1 cellular context compared by ENCODE assay signal in the genomic region with DNA sequence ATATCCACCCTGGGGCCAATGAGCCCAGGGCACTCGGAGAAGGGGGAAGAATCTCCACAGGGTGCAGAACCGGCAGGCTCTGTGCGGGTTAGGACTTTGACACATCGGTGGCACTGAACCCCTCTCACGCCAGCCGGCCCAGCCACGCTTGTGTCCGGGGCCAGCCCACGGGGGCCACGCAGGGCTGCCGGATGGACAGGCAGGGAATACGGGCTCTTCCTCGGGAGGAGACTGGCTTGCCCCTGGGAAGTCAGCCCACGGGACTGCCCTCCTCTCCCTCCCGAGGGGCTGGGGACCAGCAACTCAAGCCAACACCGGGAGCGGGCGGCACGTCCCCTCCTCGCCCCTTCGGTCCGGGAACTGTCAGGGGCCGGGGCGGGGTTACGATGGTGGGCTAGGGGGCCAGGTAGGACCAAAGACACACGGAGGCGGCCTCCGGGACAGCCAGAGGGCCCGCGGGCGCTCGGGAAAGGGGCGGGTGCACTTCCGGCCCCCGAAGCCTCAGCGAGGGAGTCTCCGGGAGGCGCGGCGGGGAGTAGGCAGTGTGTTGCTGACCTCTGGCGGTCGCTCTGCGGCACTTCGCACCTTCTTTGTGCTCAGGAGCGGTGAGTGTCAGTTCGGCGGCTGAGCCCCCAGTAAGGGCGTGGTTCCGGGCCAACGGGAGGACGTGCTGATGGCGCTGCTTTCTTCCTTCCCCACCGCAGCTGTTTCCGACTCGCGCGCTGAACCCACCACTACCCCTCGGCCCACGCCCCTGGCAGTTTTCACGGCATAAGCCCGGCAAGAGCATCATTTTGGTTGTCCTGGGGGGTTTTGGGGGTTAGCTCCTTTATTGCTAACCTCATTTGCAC.
TF ChIP-seq lines count a peak whose summit lies in the region.

No MANE protein-coding gene starts in this region.

TF ChIP-seq in HEK293, 187 proteins besides CTCF, POLR2A, EP300 and RAD21 (continued from another document and continues in another):
- TF ChIP-seq, protein P1, sequence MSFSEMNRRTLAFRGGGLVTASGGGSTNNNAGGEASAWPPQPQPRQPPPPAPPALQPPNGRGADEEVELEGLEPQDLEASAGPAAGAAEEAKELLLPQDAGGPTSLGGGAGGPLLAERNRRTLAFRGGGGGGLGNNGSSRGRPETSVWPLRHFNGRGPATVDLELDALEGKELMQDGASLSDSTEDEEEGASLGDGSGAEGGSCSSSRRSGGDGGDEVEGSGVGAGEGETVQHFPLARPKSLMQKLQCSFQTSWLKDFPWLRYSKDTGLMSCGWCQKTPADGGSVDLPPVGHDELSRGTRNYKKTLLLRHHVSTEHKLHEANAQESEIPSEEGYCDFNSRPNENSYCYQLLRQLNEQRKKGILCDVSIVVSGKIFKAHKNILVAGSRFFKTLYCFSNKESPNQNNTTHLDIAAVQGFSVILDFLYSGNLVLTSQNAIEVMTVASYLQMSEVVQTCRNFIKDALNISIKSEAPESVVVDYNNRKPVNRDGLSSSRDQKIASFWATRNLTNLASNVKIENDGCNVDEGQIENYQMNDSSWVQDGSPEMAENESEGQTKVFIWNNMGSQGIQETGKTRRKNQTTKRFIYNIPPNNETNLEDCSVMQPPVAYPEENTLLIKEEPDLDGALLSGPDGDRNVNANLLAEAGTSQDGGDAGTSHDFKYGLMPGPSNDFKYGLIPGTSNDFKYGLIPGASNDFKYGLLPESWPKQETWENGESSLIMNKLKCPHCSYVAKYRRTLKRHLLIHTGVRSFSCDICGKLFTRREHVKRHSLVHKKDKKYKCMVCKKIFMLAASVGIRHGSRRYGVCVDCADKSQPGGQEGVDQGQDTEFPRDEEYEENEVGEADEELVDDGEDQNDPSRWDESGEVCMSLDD (tag by site-specific recombination; IDR thresholded peaks at IDR 0.05) = no peak; the same call in 1 of the 2 replicates
- TF ChIP-seq ZNF24 (tag by site-specific recombination; IDR thresholded peaks at IDR 0.05) = 0 out of 2 replicates have a peak, but pooled peaks have one; percentile 32
- no peak for TF ChIP-seq IKZF3 (tag by site-specific recombination; IDR thresholded peaks at IDR 0.05)
- TF ChIP-seq ZNF2 (tag by site-specific recombination; IDR thresholded peaks at IDR 0.05) = peak; percentile 40; the same call in 1 of the 2 replicates
- TF ChIP-seq, protein P2, sequence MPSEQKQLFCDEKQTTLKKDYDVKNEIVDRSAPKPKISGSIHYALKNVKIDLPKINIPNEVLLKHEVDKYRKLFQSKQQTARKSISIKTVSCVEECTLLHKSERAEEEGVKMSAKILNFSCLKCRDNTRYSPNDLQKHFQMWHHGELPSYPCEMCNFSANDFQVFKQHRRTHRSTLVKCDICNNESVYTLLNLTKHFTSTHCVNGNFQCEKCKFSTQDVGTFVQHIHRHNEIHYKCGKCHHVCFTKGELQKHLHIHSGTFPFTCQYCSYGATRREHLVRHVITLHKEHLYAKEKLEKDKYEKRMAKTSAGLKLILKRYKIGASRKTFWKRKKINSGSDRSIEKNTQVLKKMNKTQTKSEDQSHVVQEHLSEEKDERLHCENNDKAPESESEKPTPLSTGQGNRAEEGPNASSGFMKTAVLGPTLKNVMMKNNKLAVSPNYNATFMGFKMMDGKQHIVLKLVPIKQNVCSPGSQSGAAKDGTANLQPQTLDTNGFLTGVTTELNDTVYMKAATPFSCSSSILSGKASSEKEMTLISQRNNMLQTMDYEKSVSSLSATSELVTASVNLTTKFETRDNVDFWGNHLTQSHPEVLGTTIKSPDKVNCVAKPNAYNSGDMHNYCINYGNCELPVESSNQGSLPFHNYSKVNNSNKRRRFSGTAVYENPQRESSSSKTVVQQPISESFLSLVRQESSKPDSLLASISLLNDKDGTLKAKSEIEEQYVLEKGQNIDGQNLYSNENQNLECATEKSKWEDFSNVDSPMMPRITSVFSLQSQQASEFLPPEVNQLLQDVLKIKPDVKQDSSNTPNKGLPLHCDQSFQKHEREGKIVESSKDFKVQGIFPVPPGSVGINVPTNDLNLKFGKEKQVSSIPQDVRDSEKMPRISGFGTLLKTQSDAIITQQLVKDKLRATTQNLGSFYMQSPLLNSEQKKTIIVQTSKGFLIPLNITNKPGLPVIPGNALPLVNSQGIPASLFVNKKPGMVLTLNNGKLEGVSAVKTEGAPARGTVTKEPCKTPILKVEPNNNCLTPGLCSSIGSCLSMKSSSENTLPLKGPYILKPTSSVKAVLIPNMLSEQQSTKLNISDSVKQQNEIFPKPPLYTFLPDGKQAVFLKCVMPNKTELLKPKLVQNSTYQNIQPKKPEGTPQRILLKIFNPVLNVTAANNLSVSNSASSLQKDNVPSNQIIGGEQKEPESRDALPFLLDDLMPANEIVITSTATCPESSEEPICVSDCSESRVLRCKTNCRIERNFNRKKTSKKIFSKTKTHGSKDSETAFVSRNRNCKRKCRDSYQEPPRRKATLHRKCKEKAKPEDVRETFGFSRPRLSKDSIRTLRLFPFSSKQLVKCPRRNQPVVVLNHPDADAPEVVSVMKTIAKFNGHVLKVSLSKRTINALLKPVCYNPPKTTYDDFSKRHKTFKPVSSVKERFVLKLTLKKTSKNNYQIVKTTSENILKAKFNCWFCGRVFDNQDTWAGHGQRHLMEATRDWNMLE (tag by site-specific recombination; conservative IDR thresholded peaks at IDR 0.05; ENCODE audit: low read depth) = peak; percentile 72
- TF ChIP-seq ZBTB8A (tag by site-specific recombination; IDR thresholded peaks at IDR 0.05) = peak; percentile 81
- TF ChIP-seq MYNN (tag by site-specific recombination; IDR thresholded peaks at IDR 0.05; ENCODE audit: borderline replicate concordance) = no peak
- TF ChIP-seq ZNF549 (tag by site-specific recombination; IDR thresholded peaks at IDR 0.05) = no peak
- TF ChIP-seq GLIS2 (tag by site-specific recombination; IDR thresholded peaks at IDR 0.05) = peak; percentile 73
- peak; percentile 20; the same call in 1 of the 2 replicates for TF ChIP-seq ZNF366 (tag by site-specific recombination; conservative IDR thresholded peaks at IDR 0.05)
- TF ChIP-seq, protein P3, sequence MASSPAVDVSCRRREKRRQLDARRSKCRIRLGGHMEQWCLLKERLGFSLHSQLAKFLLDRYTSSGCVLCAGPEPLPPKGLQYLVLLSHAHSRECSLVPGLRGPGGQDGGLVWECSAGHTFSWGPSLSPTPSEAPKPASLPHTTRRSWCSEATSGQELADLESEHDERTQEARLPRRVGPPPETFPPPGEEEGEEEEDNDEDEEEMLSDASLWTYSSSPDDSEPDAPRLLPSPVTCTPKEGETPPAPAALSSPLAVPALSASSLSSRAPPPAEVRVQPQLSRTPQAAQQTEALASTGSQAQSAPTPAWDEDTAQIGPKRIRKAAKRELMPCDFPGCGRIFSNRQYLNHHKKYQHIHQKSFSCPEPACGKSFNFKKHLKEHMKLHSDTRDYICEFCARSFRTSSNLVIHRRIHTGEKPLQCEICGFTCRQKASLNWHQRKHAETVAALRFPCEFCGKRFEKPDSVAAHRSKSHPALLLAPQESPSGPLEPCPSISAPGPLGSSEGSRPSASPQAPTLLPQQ (tag by site-specific recombination; IDR thresholded peaks at IDR 0.05) = 0 out of 2 replicates have a peak, but pooled peaks have one; percentile 25
- TF ChIP-seq ZBTB7A (tag by site-specific recombination; IDR thresholded peaks at IDR 0.05; ENCODE audit: low read depth) = no peak
- TF ChIP-seq, protein P4, sequence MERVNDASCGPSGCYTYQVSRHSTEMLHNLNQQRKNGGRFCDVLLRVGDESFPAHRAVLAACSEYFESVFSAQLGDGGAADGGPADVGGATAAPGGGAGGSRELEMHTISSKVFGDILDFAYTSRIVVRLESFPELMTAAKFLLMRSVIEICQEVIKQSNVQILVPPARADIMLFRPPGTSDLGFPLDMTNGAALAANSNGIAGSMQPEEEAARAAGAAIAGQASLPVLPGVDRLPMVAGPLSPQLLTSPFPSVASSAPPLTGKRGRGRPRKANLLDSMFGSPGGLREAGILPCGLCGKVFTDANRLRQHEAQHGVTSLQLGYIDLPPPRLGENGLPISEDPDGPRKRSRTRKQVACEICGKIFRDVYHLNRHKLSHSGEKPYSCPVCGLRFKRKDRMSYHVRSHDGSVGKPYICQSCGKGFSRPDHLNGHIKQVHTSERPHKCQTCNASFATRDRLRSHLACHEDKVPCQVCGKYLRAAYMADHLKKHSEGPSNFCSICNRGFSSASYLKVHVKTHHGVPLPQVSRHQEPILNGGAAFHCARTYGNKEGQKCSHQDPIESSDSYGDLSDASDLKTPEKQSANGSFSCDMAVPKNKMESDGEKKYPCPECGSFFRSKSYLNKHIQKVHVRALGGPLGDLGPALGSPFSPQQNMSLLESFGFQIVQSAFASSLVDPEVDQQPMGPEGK (tag by site-specific recombination; IDR thresholded peaks at IDR 0.05) = peak; percentile 88
- no peak for TF ChIP-seq ZBTB21 (tag by site-specific recombination; IDR thresholded peaks at IDR 0.05)
- peak; percentile 59; the same call in 1 of the 2 replicates for TF ChIP-seq ZNF76 (tag by site-specific recombination; IDR thresholded peaks at IDR 0.05; ENCODE audit: borderline replicate concordance, low read depth)
- peak; percentile 83 for TF ChIP-seq GLIS1 (tag by site-specific recombination; IDR thresholded peaks at IDR 0.05)
- peak; percentile 65 for TF ChIP-seq WT1 (tag by site-specific recombination; IDR thresholded peaks at IDR 0.05)
- TF ChIP-seq, protein P5, sequence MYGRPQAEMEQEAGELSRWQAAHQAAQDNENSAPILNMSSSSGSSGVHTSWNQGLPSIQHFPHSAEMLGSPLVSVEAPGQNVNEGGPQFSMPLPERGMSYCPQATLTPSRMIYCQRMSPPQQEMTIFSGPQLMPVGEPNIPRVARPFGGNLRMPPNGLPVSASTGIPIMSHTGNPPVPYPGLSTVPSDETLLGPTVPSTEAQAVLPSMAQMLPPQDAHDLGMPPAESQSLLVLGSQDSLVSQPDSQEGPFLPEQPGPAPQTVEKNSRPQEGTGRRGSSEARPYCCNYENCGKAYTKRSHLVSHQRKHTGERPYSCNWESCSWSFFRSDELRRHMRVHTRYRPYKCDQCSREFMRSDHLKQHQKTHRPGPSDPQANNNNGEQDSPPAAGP (tag by site-specific recombination; IDR thresholded peaks at IDR 0.05) = 0 out of 2 replicates have a peak, but pooled peaks have one; percentile 41
- TF ChIP-seq KLF9 (tag by site-specific recombination; IDR thresholded peaks at IDR 0.05; ENCODE audit: low read depth) = peak; percentile 72
- TF ChIP-seq ZNF510 (tag by site-specific recombination; IDR thresholded peaks at IDR 0.05; ENCODE audit: insufficient replicate concordance) = no peak
- TF ChIP-seq, protein P6, sequence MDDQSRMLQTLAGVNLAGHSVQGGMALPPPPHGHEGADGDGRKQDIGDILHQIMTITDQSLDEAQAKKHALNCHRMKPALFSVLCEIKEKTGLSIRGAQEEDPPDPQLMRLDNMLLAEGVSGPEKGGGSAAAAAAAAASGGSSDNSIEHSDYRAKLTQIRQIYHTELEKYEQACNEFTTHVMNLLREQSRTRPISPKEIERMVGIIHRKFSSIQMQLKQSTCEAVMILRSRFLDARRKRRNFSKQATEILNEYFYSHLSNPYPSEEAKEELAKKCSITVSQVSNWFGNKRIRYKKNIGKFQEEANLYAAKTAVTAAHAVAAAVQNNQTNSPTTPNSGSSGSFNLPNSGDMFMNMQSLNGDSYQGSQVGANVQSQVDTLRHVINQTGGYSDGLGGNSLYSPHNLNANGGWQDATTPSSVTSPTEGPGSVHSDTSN (CRISPR knock-in tag; IDR thresholded peaks at IDR 0.05) = no peak
- no peak for TF ChIP-seq ZNF112 (tag by site-specific recombination; IDR thresholded peaks at IDR 0.05)
- TF ChIP-seq, protein P7, sequence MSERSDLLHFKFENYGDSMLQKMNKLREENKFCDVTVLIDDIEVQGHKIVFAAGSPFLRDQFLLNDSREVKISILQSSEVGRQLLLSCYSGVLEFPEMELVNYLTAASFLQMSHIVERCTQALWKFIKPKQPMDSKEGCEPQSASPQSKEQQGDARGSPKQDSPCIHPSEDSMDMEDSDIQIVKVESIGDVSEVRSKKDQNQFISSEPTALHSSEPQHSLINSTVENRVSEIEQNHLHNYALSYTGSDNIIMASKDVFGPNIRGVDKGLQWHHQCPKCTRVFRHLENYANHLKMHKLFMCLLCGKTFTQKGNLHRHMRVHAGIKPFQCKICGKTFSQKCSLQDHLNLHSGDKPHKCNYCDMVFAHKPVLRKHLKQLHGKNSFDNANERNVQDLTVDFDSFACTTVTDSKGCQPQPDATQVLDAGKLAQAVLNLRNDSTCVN (tag by site-specific recombination; optimal IDR thresholded peaks at IDR 0.05) = peak; percentile 38
- no peak for TF ChIP-seq ZNF555 (tag by site-specific recombination; conservative IDR thresholded peaks at IDR 0.05)
- TF ChIP-seq, protein P8, sequence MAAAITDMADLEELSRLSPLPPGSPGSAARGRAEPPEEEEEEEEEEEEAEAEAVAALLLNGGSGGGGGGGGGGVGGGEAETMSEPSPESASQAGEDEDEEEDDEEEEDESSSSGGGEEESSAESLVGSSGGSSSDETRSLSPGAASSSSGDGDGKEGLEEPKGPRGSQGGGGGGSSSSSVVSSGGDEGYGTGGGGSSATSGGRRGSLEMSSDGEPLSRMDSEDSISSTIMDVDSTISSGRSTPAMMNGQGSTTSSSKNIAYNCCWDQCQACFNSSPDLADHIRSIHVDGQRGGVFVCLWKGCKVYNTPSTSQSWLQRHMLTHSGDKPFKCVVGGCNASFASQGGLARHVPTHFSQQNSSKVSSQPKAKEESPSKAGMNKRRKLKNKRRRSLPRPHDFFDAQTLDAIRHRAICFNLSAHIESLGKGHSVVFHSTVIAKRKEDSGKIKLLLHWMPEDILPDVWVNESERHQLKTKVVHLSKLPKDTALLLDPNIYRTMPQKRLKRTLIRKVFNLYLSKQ (tag by site-specific recombination; IDR thresholded peaks at IDR 0.05; ENCODE audit: borderline replicate concordance) = no peak
- TF ChIP-seq SP7 (tag by site-specific recombination; IDR thresholded peaks at IDR 0.05) = peak; percentile 58
- no peak for TF ChIP-seq ZNF791 (tag by site-specific recombination; IDR thresholded peaks at IDR 0.05)
- peak; percentile 84 for TF ChIP-seq ZNF335 (tag by site-specific recombination; conservative IDR thresholded peaks at IDR 0.05)
- TF ChIP-seq ZBTB20 (tag by site-specific recombination; IDR thresholded peaks at IDR 0.05) = peak; percentile 15; the same call in 1 of the 2 replicates
- no peak for TF ChIP-seq ZNF768 (tag by site-specific recombination; IDR thresholded peaks at IDR 0.05)
- TF ChIP-seq KLF16 (tag by site-specific recombination; IDR thresholded peaks at IDR 0.05) = peak; percentile 80
- TF ChIP-seq ZNF530 (tag by site-specific recombination; IDR thresholded peaks at IDR 0.05; ENCODE audit: low read depth) = no peak
- TF ChIP-seq KLF10 (tag by site-specific recombination; IDR thresholded peaks at IDR 0.05) = peak; percentile 40; the same call in 1 of the 2 replicates
- TF ChIP-seq ZBTB1 (tag by site-specific recombination; IDR thresholded peaks at IDR 0.05) = no peak
- peak; percentile 28; the same call in 1 of the 2 replicates for TF ChIP-seq ZFHX2 (tag by site-specific recombination; conservative IDR thresholded peaks at IDR 0.05)
- peak; percentile 46; the same call in 1 of the 2 replicates for TF ChIP-seq ZNF341 (tag by site-specific recombination; IDR thresholded peaks at IDR 0.05; ENCODE audit: low read depth)
- no peak for TF ChIP-seq ZNF623 (tag by site-specific recombination; IDR thresholded peaks at IDR 0.05)
- TF ChIP-seq KLF1 (tag by site-specific recombination; IDR thresholded peaks at IDR 0.05) = peak; percentile 71
- TF ChIP-seq ZNF660 (tag by site-specific recombination; IDR thresholded peaks at IDR 0.05) = 0 out of 2 replicates have a peak, but pooled peaks have one; percentile 42
